Comparison of ENCODE assay signal across 8 cellular contexts in genomic region chr7:13057462-13058200, GRCh38.
DNase-seq lines count a peak whose midpoint lies in the region; ATAC-seq and TF ChIP-seq lines count a peak whose summit lies in the region.

No MANE protein-coding gene starts in this region.

- H3K79me2 ChIP-seq in SK-N-SH (ENCODE audit: insufficient read depth), result no peaks in the 10 kb centered on the region

- no peak overlapping the region for H3K27ac ChIP-seq in SK-N-SH (ENCODE audit: low read depth in 2 of 2, low read length in 1 of 2)
- H3K27ac ChIP-seq in transverse colon, result peak overlapping the region in 1 of 4 donors; percentile 18
- H3K27ac ChIP-seq in esophagus squamous epithelium, result peak overlapping the region in 2 of 4 donors; percentile 27 to 30

- H3F3A ChIP-seq in SK-N-SH (replicated peaks; ENCODE audit: insufficient read depth), result no peaks in the 10 kb centered on the region

- TF ChIP-seq EP300 in SK-N-SH (IDR thresholded peaks at IDR 0.05; ENCODE audit: borderline replicate concordance in 1 of 2, low read depth in 1 of 2, low read length in 1 of 2) (no peak), transverse colon (IDR thresholded peaks at IDR 0.05; ENCODE audit: low read depth) (no peak)

- H3K36me3 ChIP-seq in SK-N-SH (replicated peaks in 1 of 2; ENCODE audit: control insufficient read depth in 1 of 2, insufficient read depth in 2 of 2, low read length in 1 of 2) (no peaks in the 10 kb centered on the region), skeletal muscle satellite cell (ENCODE audit: insufficient read depth, low read length) (no peaks in the 10 kb centered on the region), transverse colon (no peaks in the 10 kb centered on the region), esophagus squamous epithelium (no peaks in the 10 kb centered on the region)

- H3K27ac Mint-ChIP-seq in activated CD8-positive, alpha-beta memory T cell treated with anti-CD3 and anti-CD28 coated beads, Interleukin-2, amount 10 ng/mL, durations not matched to agents 7 days and 5 days, result peak overlapping the region; percentile 70

- POLR2A ChIA-PET in SK-N-SH (lab: Yijun Ruan, JAX), result no interaction called here

- H3K27me3 ChIP-seq in SK-N-SH (ENCODE audit: insufficient read depth) (0 out of 2 replicates have a peak, but pooled peaks cover 4% of the 10 kb centered on the region), skeletal muscle satellite cell (ENCODE audit: control insufficient read depth, insufficient read depth, low read length) (no peaks in the 10 kb centered on the region), transverse colon (no peaks in the 10 kb centered on the region), esophagus squamous epithelium (no peaks in the 10 kb centered on the region)

- peak; percentile 57 for ATAC-seq in activated CD8-positive, alpha-beta memory T cell treated with anti-CD3 and anti-CD28 coated beads, Interleukin-2, amount 10 ng/mL, durations not matched to agents 7 days and 5 days
- ATAC-seq in HG02885 (IDR thresholded peaks at IDR 0.05; ENCODE audit: poor library complexity, unreplicated experiment), result peak; percentile 93

- H3K9me3 ChIP-seq in SK-N-SH (no peaks in the 10 kb centered on the region), skeletal muscle satellite cell (replicated peaks; ENCODE audit: low read length) (no peaks in the 10 kb centered on the region), transverse colon (no peaks in the 10 kb centered on the region), esophagus squamous epithelium (no peaks in the 10 kb centered on the region)

- H3K4me3 ChIP-seq in SK-N-SH (ENCODE audit: low read depth in 2 of 2, low read length in 1 of 2) (peak overlapping the region in 1 of 2 experiments; percentile 42; a peak in 2 of 4 replicates), skeletal muscle satellite cell (ENCODE audit: low read length) (no peak overlapping the region), transverse colon (no peak overlapping the region), esophagus squamous epithelium (peak overlapping the region in 1 of 4 donors; percentile 18)

- TF ChIP-seq POLR2A in transverse colon (IDR thresholded peaks at IDR 0.05) (no peak), esophagus squamous epithelium (IDR thresholded peaks at IDR 0.05) (no peak)

- TF ChIP-seq CTCF in SK-N-SH (IDR thresholded peaks at IDR 0.05) (no peak), transverse colon (IDR thresholded peaks at IDR 0.05) (no peak), esophagus squamous epithelium (IDR thresholded peaks at IDR 0.05) (no peak)

- H3K4me1 Mint-ChIP-seq in activated CD8-positive, alpha-beta memory T cell treated with anti-CD3 and anti-CD28 coated beads, Interleukin-2, amount 10 ng/mL, durations not matched to agents 7 days and 5 days, result peaks cover 19% of the 10 kb centered on the region

- H3K4me3 Mint-ChIP-seq in activated CD8-positive, alpha-beta memory T cell treated with anti-CD3 and anti-CD28 coated beads, Interleukin-2, amount 10 ng/mL, durations not matched to agents 7 days and 5 days, result peak overlapping the region; percentile 51

- WGBS in SK-N-SH (ENCODE audit: low lambda C conversion rate), result 26% methylated on average over 6 of the region's 6 CpGs
- 66 to 78% methylated on average over 6 of the region's 6 CpGs for WGBS in transverse colon (ENCODE audit: low coverage in 1 of 2), 2 donors
- WGBS in esophagus squamous epithelium, 2 donors, result 60 to 61% methylated on average over 6 of the region's 6 CpGs

- in situ Hi-C loops in transverse colon (cut with MboI; ENCODE audit: low pct_ligation_motif_present in 1 of 4, low pct_unique_long_range_greater_than_20kb in 1 of 4, low sequenced_read_pairs in 3 of 4), result no loop called here

- no peak for DNase-seq in activated CD8-positive, alpha-beta memory T cell treated with anti-CD3 and anti-CD28 coated beads, Interleukin-2, amount 10 ng/mL, durations not matched to agents 7 days and 5 days
- DNase-seq in activated CD8-positive, alpha-beta memory T cell treated with anti-CD3 and anti-CD28 coated beads for 24 hours, result no peak
- DNase-seq in SK-N-SH (no peak), DMS114 treated with DMSO at 0.1 percent for 48 hours (lab: John Stamatoyannopoulos, UW; ENCODE audit: unreplicated experiment) (no peak), transverse colon (no peak), esophagus squamous epithelium (lab: John Stamatoyannopoulos, UW) (no peak)

- peaks cover 11% of the 10 kb centered on the region for H3K36me3 Mint-ChIP-seq in activated CD8-positive, alpha-beta memory T cell treated with anti-CD3 and anti-CD28 coated beads, Interleukin-2, amount 10 ng/mL, durations not matched to agents 7 days and 5 days

- H3K9ac ChIP-seq in SK-N-SH (no peak overlapping the region), skeletal muscle satellite cell (ENCODE audit: low read depth, low read length) (no peak overlapping the region)

- intact Hi-C loops in transverse colon (cut with DNase I; ENCODE audit: low total_unique reads), result no loop called here
- intact Hi-C loops in esophagus squamous epithelium (cut with DNase I), result no loop called here

- H3K4me1 ChIP-seq in SK-N-SH (ENCODE audit: control insufficient read depth in 1 of 2, insufficient read depth in 2 of 2, low read depth in 1 of 2, low read length in 1 of 2), result no peaks in the 10 kb centered on the region; a peak in 1 of 4 replicates
- no peaks in the 10 kb centered on the region for H3K4me1 ChIP-seq in skeletal muscle satellite cell (ENCODE audit: control insufficient read depth, insufficient read depth, low read length)
- peaks cover 0 to 7% (median 0%) of the 10 kb centered on the region in 4 donors for H3K4me1 ChIP-seq in transverse colon
- peaks cover 0 to 34% (median 0%) of the 10 kb centered on the region in 3 donors for H3K4me1 ChIP-seq in esophagus squamous epithelium

- H3K9me3 Mint-ChIP-seq in activated CD8-positive, alpha-beta memory T cell treated with anti-CD3 and anti-CD28 coated beads, Interleukin-2, amount 10 ng/mL, durations not matched to agents 7 days and 5 days (ENCODE audit: low read depth), result peaks cover 4% of the 10 kb centered on the region

- no peak for TF ChIP-seq RAD21 in SK-N-SH (IDR thresholded peaks at IDR 0.05; ENCODE audit: low read length)

- H3K27me3 Mint-ChIP-seq in activated CD8-positive, alpha-beta memory T cell treated with anti-CD3 and anti-CD28 coated beads, Interleukin-2, amount 10 ng/mL, durations not matched to agents 7 days and 5 days, result peaks cover 3% of the 10 kb centered on the region

- H3K4me2 ChIP-seq in SK-N-SH (peak overlapping the region; percentile 45), skeletal muscle satellite cell (ENCODE audit: low read length) (peak overlapping the region; percentile 8)

- H3K9me2 ChIP-seq in SK-N-SH, result no peaks in the 10 kb centered on the region

- H4K20me1 ChIP-seq in SK-N-SH (ENCODE audit: insufficient read depth), result no peaks in the 10 kb centered on the region

- peak overlapping the region; percentile 61 for H2AFZ ChIP-seq in SK-N-SH (ENCODE audit: low read depth)

- CTCF ChIA-PET in activated CD8-positive, alpha-beta memory T cell treated with anti-CD3 and anti-CD28 coated beads, Interleukin-2, amount 10 ng/mL, durations not matched to agents 7 days and 5 days (lab: Charles Lee), result no interaction called here
- CTCF ChIA-PET in SK-N-SH (lab: Yijun Ruan, JAX), result interaction anchor here (0.8 kb wide), 1 partner anchor 371 kb away, joined by 3 read pairs; the partner anchor contains the start of gene ARL4A

TF ChIP-seq in SK-N-SH, 30 proteins besides CTCF, POLR2A, EP300 and RAD21 (continues in another document):
- no peak for TF ChIP-seq TAF1 (IDR thresholded peaks at IDR 0.05; ENCODE audit: borderline replicate concordance, low read depth, low read length)
- TF ChIP-seq FOXJ3 (CRISPR knock-in tag; IDR thresholded peaks at IDR 0.05), result no peak
- no peak for TF ChIP-seq SMC3 (IDR thresholded peaks at IDR 0.05; ENCODE audit: low read depth, low read length)
- no peak for TF ChIP-seq IRF3 (IDR thresholded peaks at IDR 0.05; ENCODE audit: low read depth, low read length)
- no peak for TF ChIP-seq EZH2phosphoT487 (IDR thresholded peaks at IDR 0.05; ENCODE audit: borderline replicate concordance, low read depth)
- TF ChIP-seq RXRA (IDR thresholded peaks at IDR 0.05; ENCODE audit: borderline replicate concordance, low read depth), result no peak
- no peak for TF ChIP-seq MXI1 (IDR thresholded peaks at IDR 0.05; ENCODE audit: low read depth, low read length)
- no peak for TF ChIP-seq SIN3A (IDR thresholded peaks at IDR 0.05; ENCODE audit: borderline replicate concordance, low read depth, low read length)
- no peak for TF ChIP-seq YY1 (IDR thresholded peaks at IDR 0.05; ENCODE audit: low read depth)
- TF ChIP-seq TEAD4 (IDR thresholded peaks at IDR 0.05; ENCODE audit: borderline replicate concordance, insufficient read depth), result no peak
- TF ChIP-seq ZBTB33 (IDR thresholded peaks at IDR 0.05; ENCODE audit: borderline replicate concordance, low read depth), result no peak
- no peak for TF ChIP-seq NRF1 (IDR thresholded peaks at IDR 0.05; ENCODE audit: low read depth, low read length)
- TF ChIP-seq MEF2A (IDR thresholded peaks at IDR 0.05; ENCODE audit: borderline replicate concordance, low read depth), result no peak
